8 cellular contexts compared by ENCODE assay signal in genomic region chr17:58351710-58352017, GRCh38. TPM values are rescaled to one million over a fixed set of nuclear protein-coding genes. Genes with fewer than 3 reads are reported as not detected.
A peak's percentile ranks its signal among the peaks of the same experiment; 100 is the strongest.
DNase-seq lines count a peak whose midpoint lies in the region; ATAC-seq and TF ChIP-seq lines count a peak whose summit lies in the region.

No MANE protein-coding gene starts in this region.

- peak overlapping the region; percentile 93 to 99 for H3K27ac Mint-ChIP-seq in activated naive CD4-positive, alpha-beta T cell treated with anti-CD3 and anti-CD28 coated beads, Interleukin-2, amount 50 U/mL, for 72 hours
- peak overlapping the region; percentile 97 for H3K27ac Mint-ChIP-seq in type B pancreatic cell

- intact Hi-C loops in left lung (cut with DNase I): no loop called here

- peaks cover 45 to 53% of the 10 kb centered on the region in 2 donors for H3K36me3 Mint-ChIP-seq in activated naive CD4-positive, alpha-beta T cell treated with anti-CD3 and anti-CD28 coated beads, Interleukin-2, amount 50 U/mL, for 72 hours
- peaks cover 24% of the 10 kb centered on the region for H3K36me3 Mint-ChIP-seq in type B pancreatic cell

- peak overlapping the region; percentile 100 for H3K4me3 Mint-ChIP-seq in type B pancreatic cell

- H3K9me3 ChIP-seq in left lung: no peaks in the 10 kb centered on the region

- peaks cover 12 to 33% of the 10 kb centered on the region in 2 donors for H3K4me1 ChIP-seq in left lung

- no peak for DNase-seq in GM12865 (ENCODE audit: low read depth)
- no peak for DNase-seq in activated naive CD4-positive, alpha-beta T cell treated with anti-CD3 and anti-CD28 coated beads, Interleukin-2, amount 50 U/mL, for 72 hours (ENCODE audit: low spot score in 2 of 2)
- no peak for DNase-seq in left lung
- no peak for DNase-seq in type B pancreatic cell (ENCODE audit: extremely low spot score, unreplicated experiment)
- DNase-seq in stimulated activated CD4-positive, alpha-beta T cell treated with anti-CD3 and anti-CD28 coated beads, Interleukin-12 subunit alpha, Interleukin-12 subunit beta, amount 100 ng/mL, for 4 hours: no peak
- no peak for DNase-seq in NK-92 (lab: John Stamatoyannopoulos, UW; ENCODE audit: unreplicated experiment)
- DNase-seq in activated CD8-positive, alpha-beta memory T cell treated with anti-CD3 and anti-CD28 coated beads, Interleukin-2, amount 50 U/mL, for 4 hours: no peak

- no peaks in the 10 kb centered on the region for H3K27me3 Mint-ChIP-seq in type B pancreatic cell

- no peaks in the 10 kb centered on the region for H3K27me3 ChIP-seq in left lung

- peaks cover 12% of the 10 kb centered on the region for H3K4me1 Mint-ChIP-seq in type B pancreatic cell (ENCODE audit: unreplicated experiment)

- ATAC-seq in HG02884 (IDR thresholded peaks at IDR 0.05; ENCODE audit: unreplicated experiment): peak; percentile 9
- ATAC-seq in activated naive CD4-positive, alpha-beta T cell treated with anti-CD3 and anti-CD28 coated beads, Interleukin-2, amount 50 U/mL, for 72 hours: peak; percentile 1 to 29
- ATAC-seq in left lung: no peak

- peak overlapping the region; percentile 88 to 94 for H3K27ac ChIP-seq in left lung

- H3K9me3 Mint-ChIP-seq in activated naive CD4-positive, alpha-beta T cell treated with anti-CD3 and anti-CD28 coated beads, Interleukin-2, amount 50 U/mL, for 72 hours: no peaks in the 10 kb centered on the region
- H3K9me3 Mint-ChIP-seq in type B pancreatic cell: no peaks in the 10 kb centered on the region

- H3K4me3 ChIP-seq in GM12865 (ENCODE audit: low read depth, low read length) (peak overlapping the region; percentile 94), left lung (peak overlapping the region; percentile 94 to 95)

- TF ChIP-seq CTCF in GM12865 (IDR thresholded peaks at IDR 0.05; ENCODE audit: insufficient read depth, low read depth, low read length, missing control alignments) (no peak), left lung (IDR thresholded peaks at IDR 0.05) (no peak), type B pancreatic cell (conservative IDR thresholded peaks at IDR 0.05) (no peak)

- peaks cover 0 to 44% of the 10 kb centered on the region in 2 donors for H3K36me3 ChIP-seq in left lung

RNA-seq across cellular contexts. Expression of gene SUPT4H1, which starts 0.3 kb away (rescaled TPM):
- total RNA-seq in activated naive CD4-positive, alpha-beta T cell treated with anti-CD3 and anti-CD28 coated beads, Interleukin-2, amount 50 U/mL, for 72 hours: 100 to 1,000 TPM; 105 to 141 TPM
- total RNA-seq in left lung (10 to 100 TPM; 68.4 to 69.0 TPM), type B pancreatic cell (ENCODE audit: low replicate concordance) (75.7 and 82.9 TPM in 2 replicates)

RNA-seq across cellular contexts. Expression of gene TSPOAP1, which starts 23.1 kb away (rescaled TPM):
- 100 to 1,000 TPM in 1 of 2 donors, 10 to 100 TPM in 1; 19.2 to 123 TPM for total RNA-seq in activated naive CD4-positive, alpha-beta T cell treated with anti-CD3 and anti-CD28 coated beads, Interleukin-2, amount 50 U/mL, for 72 hours
- total RNA-seq in left lung (10 to 100 TPM in 1 of 2 donors, 1 to 10 TPM in 1; 7.9 to 10.2 TPM), type B pancreatic cell (ENCODE audit: low replicate concordance) (9.7 and 18.4 TPM in 2 replicates)
